Comparison of ENCODE assay signal across 8 cellular contexts in the genomic region with DNA sequence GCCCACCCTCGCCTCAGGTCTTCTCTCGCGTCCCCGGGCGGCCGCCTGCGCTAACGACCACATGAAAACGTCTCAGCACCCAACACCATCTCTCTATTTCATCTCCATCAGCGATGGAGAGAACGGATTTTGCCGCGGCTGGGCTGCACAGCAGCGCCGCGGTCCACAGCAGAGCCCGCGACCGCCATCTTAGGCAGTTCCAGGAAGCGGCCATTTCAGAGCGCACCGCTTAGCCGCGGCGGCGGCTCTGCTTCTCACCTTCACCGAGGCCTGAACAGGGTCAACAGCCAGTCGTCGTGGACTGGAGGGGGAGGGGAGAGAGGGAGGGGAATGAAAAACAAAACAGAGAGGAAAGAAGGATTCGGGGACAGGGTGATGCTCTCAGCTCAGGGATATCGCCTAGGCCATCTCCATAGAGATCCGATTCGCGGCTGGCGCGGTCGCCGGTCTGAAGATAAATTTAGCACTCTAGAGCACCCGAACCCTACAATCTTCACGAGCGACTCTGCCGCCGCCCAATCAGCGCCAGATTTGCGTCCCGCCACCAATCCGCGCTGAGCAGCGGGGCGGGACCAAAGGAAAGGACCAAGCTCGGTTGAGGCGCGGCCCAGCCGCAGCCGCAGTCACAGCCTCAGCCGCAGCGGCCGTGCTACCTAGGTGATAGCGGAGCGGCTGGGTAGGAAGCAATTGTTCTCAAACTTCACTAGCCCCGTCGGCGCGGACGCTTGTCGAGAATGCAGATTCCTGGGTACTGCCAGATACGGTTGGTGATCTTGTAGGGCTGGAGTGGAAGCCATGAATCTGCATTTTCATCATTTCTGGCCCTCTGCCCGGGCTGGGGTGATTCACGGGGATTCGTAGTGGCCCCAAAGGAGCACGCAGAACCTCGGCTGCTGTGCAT. TPM values are rescaled to one million over a fixed set of nuclear protein-coding genes. Genes with fewer than 3 reads are reported as not detected.
A peak's percentile ranks its signal among the peaks of the same experiment; 100 is the strongest.
DNase-seq lines count a peak whose midpoint lies in the region; ATAC-seq and TF ChIP-seq lines count a peak whose summit lies in the region.

A gene (minus strand): TSS at position 450 of the 901 bp plus-strand sequence. CDS start 3,108 bp downstream, outside the sequence.

- H3K27ac ChIP-seq in right atrium auricular region (peak within 1 kb of the TSS; percentile 99), uterus (peak within 1 kb of the TSS; percentile 99)

- H3K36me3 ChIP-seq in right atrium auricular region, result peaks cover 31% of the 10 kb centered on the region
- no peaks in the 10 kb centered on the region for H3K36me3 ChIP-seq in uterus

- H3K4me3 ChIP-seq in right atrium auricular region (peak within 1 kb of the TSS; percentile 68 to 89), uterus (peak within 1 kb of the TSS; percentile 94 to 96)

- H3K9me3 ChIP-seq in right atrium auricular region, result no peaks in the 10 kb centered on the region
- H3K9me3 ChIP-seq in uterus, result no peaks in the 10 kb centered on the region

- intact Hi-C loops in T-helper 2 cell treated with Interferon-gamma antibody and Interleukin-4, amounts not matched to agents 100 ng/mL and 5 ng/mL, for 36 hours (cut with micrococcal nuclease), result loop anchor here (1.0 to 5.0 kb wide), 7 partner anchors 50 to 984 kb away; a partner anchor contains a TSS
- intact Hi-C loops in uterus (cut with DNase I; ENCODE audit: low total_unique reads), result loop anchor here (5.0 kb wide), 1 partner anchor 51 kb away; a partner anchor contains a TSS

- H3K4me1 ChIP-seq in right atrium auricular region, result peaks cover 0 to 29% of the 10 kb centered on the region in 2 donors
- peaks cover 0 to 15% of the 10 kb centered on the region in 2 donors for H3K4me1 ChIP-seq in uterus

- peak; percentile 92 to 98 for TF ChIP-seq POLR2A in uterus (IDR thresholded peaks at IDR 0.05)

- DNase-seq in NCI-H187 treated with DMSO at 0.1 percent for 48 hours (lab: John Stamatoyannopoulos, UW), result peak; percentile 94
- DNase-seq in anterior cingulate cortex (lab: John Stamatoyannopoulos, UW), result peak; percentile 83 to 99 (median 96)
- peak; percentile 99 for DNase-seq in right atrium auricular region (ENCODE audit: low spot score)
- DNase-seq in pulmonary artery endothelial cell (ENCODE audit: low read depth, low spot score), result peak; percentile 92
- DNase-seq in uterus, result peak; percentile 97 to 98

- TF ChIP-seq CTCF in right atrium auricular region (IDR thresholded peaks at IDR 0.05) (peak in 1 of 2 donors; percentile 18), uterus (IDR thresholded peaks at IDR 0.05) (peak in 2 of 4 experiments; percentile 16 to 20)

- H3K27me3 ChIP-seq in right atrium auricular region, result no peaks in the 10 kb centered on the region
- H3K27me3 ChIP-seq in uterus, result no peaks in the 10 kb centered on the region

- ATAC-seq in GM18499 (IDR thresholded peaks at IDR 0.05; ENCODE audit: insufficient read depth, unreplicated experiment) (peak; percentile 88), HG02943 (IDR thresholded peaks at IDR 0.05; ENCODE audit: low read depth, unreplicated experiment) (peak; percentile 93)

RNA-seq across cellular contexts. Expression of the gene that starts here (rescaled TPM):
- total RNA-seq in T-helper 2 cell treated with Interferon-gamma antibody and Interleukin-4, amounts not matched to agents 100 ng/mL and 5 ng/mL, for 36 hours, result 49.3 and 49.4 TPM in 2 replicates
- total RNA-seq in right atrium auricular region (10 to 100 TPM; 22.4 to 28.3 TPM), pulmonary artery endothelial cell (15.2 and 16.1 TPM in 2 replicates), uterus (10 to 100 TPM; 24.6 to 82.7 (median 61.0) TPM)

Comparison
In these comparisons a context has a peak if more than half of its experiments do, and no peak if none do; other contexts are left out.
1. Peak in every context shown above with its lines: DNase-seq, ATAC-seq, H3K4me3 ChIP-seq and H3K27ac ChIP-seq.